In genomic region chrX:15723887-15724517, GRCh38 we compare ENCODE assay signal across 20 cellular contexts. TPM values are rescaled to one million over a fixed set of nuclear protein-coding genes. Genes with fewer than 3 reads are reported as not detected.
DNase-seq lines count a peak whose midpoint lies in the region; ATAC-seq, FAIRE-seq and TF ChIP-seq lines count a peak whose summit lies in the region.
"Had no signal": no experiment of that assay in that cellular context is flagged by ENCODE, and none has a peak within 500 bp of the region (broad histone marks: within the 10 kb centered on the region; RNA-seq: fewer than 3 reads in every experiment).

No MANE protein-coding gene starts in this region.

- intact Hi-C loops in activated CD4-positive, alpha-beta memory T cell treated with anti-CD3 and anti-CD28 coated beads for 36 hours (cut with micrococcal nuclease): no loop called here

- H3K4me3 Mint-ChIP-seq in activated CD4-positive, alpha-beta memory T cell treated with anti-CD3 and anti-CD28 coated beads for 36 hours: no peak overlapping the region
- no peak overlapping the region for H3K4me3 Mint-ChIP-seq in activated CD4-positive, alpha-beta memory T cell treated with anti-CD3 and anti-CD28 coated beads, Interleukin-2, amount 10 ng/mL, durations not matched to agents 7 days and 5 days
- H3K4me3 Mint-ChIP-seq: CD4-positive, alpha-beta memory T cell had no signal

- TF ChIP-seq EP300 in A549 (IDR thresholded peaks at IDR 0.05): no peak

- H3K27ac ChIP-seq in A549: no peak overlapping the region
- H3K27ac ChIP-seq in GM23248: no peak overlapping the region

- TF ChIP-seq POLR2A in A549 (IDR thresholded peaks at IDR 0.05; ENCODE audit: low read length): no peak

- WGBS in A549 (ENCODE audit: missing lambda C conversion rate): 82% methylated on average over 3 of the region's 3 CpGs
- WGBS in GM23248 (ENCODE audit: low coverage in 1 of 2, low lambda C conversion rate in 2 of 2, missing lambda C conversion rate in 2 of 2), 2 experiments: 64 to 69% methylated on average over 3 of the region's 3 CpGs

- H3K4me2 ChIP-seq in A549: no peak overlapping the region
- H3K4me2 ChIP-seq in GM23248 (ENCODE audit: unreplicated experiment): no peak overlapping the region

- peaks cover 3% of the 10 kb centered on the region for H3K4me1 Mint-ChIP-seq in activated CD4-positive, alpha-beta memory T cell treated with anti-CD3 and anti-CD28 coated beads for 36 hours (ENCODE audit: low read depth)
- H3K4me1 Mint-ChIP-seq in activated CD4-positive, alpha-beta memory T cell treated with anti-CD3 and anti-CD28 coated beads, Interleukin-2, amount 10 ng/mL, durations not matched to agents 7 days and 5 days: no peaks in the 10 kb centered on the region

- CTCF ChIA-PET in activated CD4-positive, alpha-beta memory T cell treated with anti-CD3 and anti-CD28 coated beads for 36 hours (lab: Charles Lee): no interaction called here
- CTCF ChIA-PET in activated CD4-positive, alpha-beta memory T cell treated with anti-CD3 and anti-CD28 coated beads, Interleukin-2, amount 10 ng/mL, durations not matched to agents 7 days and 5 days (lab: Charles Lee): no interaction called here
- CTCF ChIA-PET in A549 (lab: Yijun Ruan, JAX): interaction anchor here (1.0 to 1.4 kb wide), 2 partner anchors 16 to 36 kb away, joined by 3 to 4 read pairs; no protein-coding TSS in a partner anchor

- no peak for ATAC-seq in A549
- ATAC-seq: K562 had no signal

- no peaks in the 10 kb centered on the region for H3K36me3 Mint-ChIP-seq in activated CD4-positive, alpha-beta memory T cell treated with anti-CD3 and anti-CD28 coated beads for 36 hours
- no peaks in the 10 kb centered on the region for H3K36me3 Mint-ChIP-seq in activated CD4-positive, alpha-beta memory T cell treated with anti-CD3 and anti-CD28 coated beads, Interleukin-2, amount 10 ng/mL, durations not matched to agents 7 days and 5 days (ENCODE audit: low read depth)

- peak overlapping the region; percentile 46 for H3K27ac Mint-ChIP-seq in activated CD4-positive, alpha-beta memory T cell treated with anti-CD3 and anti-CD28 coated beads for 36 hours
- no peak overlapping the region for H3K27ac Mint-ChIP-seq in activated CD4-positive, alpha-beta memory T cell treated with anti-CD3 and anti-CD28 coated beads, Interleukin-2, amount 10 ng/mL, durations not matched to agents 7 days and 5 days
- H3K27ac Mint-ChIP-seq: CD4-positive, alpha-beta memory T cell had no signal

- no peaks in the 10 kb centered on the region for H3F3A ChIP-seq in GM23248 (ENCODE audit: insufficient read depth)

- H3K79me2 ChIP-seq in GM23248 (ENCODE audit: insufficient read depth): no peaks in the 10 kb centered on the region

- no peaks in the 10 kb centered on the region for H3K27me3 ChIP-seq in GM23248 (replicated peaks; ENCODE audit: insufficient read depth)
- H3K27me3 ChIP-seq in bronchial epithelial cell (ENCODE audit: control insufficient read depth, insufficient read depth, low read length): no peaks in the 10 kb centered on the region

- TF ChIP-seq RAD21 in A549 (conservative IDR thresholded peaks at IDR 0.05 in 1 of 2, IDR thresholded peaks at IDR 0.05 in 1 of 2): no peak

- no peaks in the 10 kb centered on the region for H3K27me3 Mint-ChIP-seq in activated CD4-positive, alpha-beta memory T cell treated with anti-CD3 and anti-CD28 coated beads for 36 hours
- no peaks in the 10 kb centered on the region for H3K27me3 Mint-ChIP-seq in activated CD4-positive, alpha-beta memory T cell treated with anti-CD3 and anti-CD28 coated beads, Interleukin-2, amount 10 ng/mL, durations not matched to agents 7 days and 5 days
- H3K27me3 Mint-ChIP-seq: CD4-positive, alpha-beta memory T cell had no signal

- H3K36me3 ChIP-seq in GM23248 (ENCODE audit: low read depth): no peaks in the 10 kb centered on the region
- no peaks in the 10 kb centered on the region for H3K36me3 ChIP-seq in bronchial epithelial cell (ENCODE audit: control insufficient read depth, insufficient read depth, low read length)

- TF ChIP-seq CTCF in A549 (IDR thresholded peaks at IDR 0.05) (no peak), bronchial epithelial cell (IDR thresholded peaks at IDR 0.05; ENCODE audit: insufficient read depth, low read length, severe bottlenecking) (no peak)

- H3K9me3 ChIP-seq in A549 (0 out of 3 replicates have a peak, but pooled peaks cover 4% of the 10 kb centered on the region), GM23248 (ENCODE audit: low read depth) (no peaks in the 10 kb centered on the region)

- no peaks in the 10 kb centered on the region for H4K20me1 ChIP-seq in GM23248 (ENCODE audit: insufficient read depth)

- no peaks in the 10 kb centered on the region for H3K9me2 ChIP-seq in GM23248 (ENCODE audit: insufficient read depth)

- H2AFZ ChIP-seq in GM23248: no peak overlapping the region

- DNase-seq in activated CD4-positive, alpha-beta memory T cell treated with anti-CD3 and anti-CD28 coated beads for 36 hours: no peak
- DNase-seq in activated CD4-positive, alpha-beta memory T cell treated with anti-CD3 and anti-CD28 coated beads, Interleukin-2, amount 10 ng/mL, durations not matched to agents 7 days and 5 days: no peak
- DNase-seq in A549 (ENCODE audit: low read depth in 1 of 2, low spot score in 1 of 2) (no peak), GM23248 (peak; percentile 12), bronchial epithelial cell (ENCODE audit: low read depth) (no peak), HCEC 1CT (no peak)
- DNase-seq in activated CD8-positive, alpha-beta memory T cell treated with anti-CD3 and anti-CD28 coated beads, Interleukin-2, amount 50 U/mL, for 48 hours: no peak
- DNase-seq: CD4-positive, alpha-beta memory T cell; DMS153; GDM1; NCI-H1105 treated with DMSO at 0.1 percent for 48 hours; NCI-H1694; NCI-H2081 treated with DMSO at 0.1 percent for 48 hours; NCI-H2227 treated with DMSO at 0.1 percent for 48 hours; NCI-H510A treated with DMSO at 0.1 percent for 48 hours; OCI-M1; RPMI8226; SHP77 treated with DMSO at 0.1 percent for 48 hours had no signal

- H3K4me1 ChIP-seq in A549 (peaks cover 9% of the 10 kb centered on the region), GM23248 (ENCODE audit: insufficient read depth) (peaks cover 6% of the 10 kb centered on the region; the same call in 1 of the 2 replicates)

- no peaks in the 10 kb centered on the region for H3K9me3 Mint-ChIP-seq in activated CD4-positive, alpha-beta memory T cell treated with anti-CD3 and anti-CD28 coated beads for 36 hours
- H3K9me3 Mint-ChIP-seq in activated CD4-positive, alpha-beta memory T cell treated with anti-CD3 and anti-CD28 coated beads, Interleukin-2, amount 10 ng/mL, durations not matched to agents 7 days and 5 days: no peaks in the 10 kb centered on the region
- H3K9me3 Mint-ChIP-seq: CD4-positive, alpha-beta memory T cell had no signal

- in situ Hi-C loops in GM23248 (cut with MboI): no loop called here

- H3K9ac ChIP-seq in GM23248: no peak overlapping the region

- FAIRE-seq in A549 (lab: Jason Lieb, UNC) (peak; percentile 86), bronchial epithelial cell (lab: Jason Lieb, UNC) (peak; percentile 81)
- FAIRE-seq: H1, K562 had no signal

- POLR2A ChIA-PET in activated CD4-positive, alpha-beta memory T cell treated with anti-CD3 and anti-CD28 coated beads for 36 hours (lab: Charles Lee): interaction anchor here (0.6 kb wide), 1 partner anchor 25 kb away, joined by 3 read pairs; no protein-coding TSS in a partner anchor
- POLR2A ChIA-PET in activated CD4-positive, alpha-beta memory T cell treated with anti-CD3 and anti-CD28 coated beads, Interleukin-2, amount 10 ng/mL, durations not matched to agents 7 days and 5 days (lab: Charles Lee): no interaction called here
- POLR2A ChIA-PET in A549 (lab: Yijun Ruan, JAX): no interaction called here

- H3K4me3 ChIP-seq in A549 (no peak overlapping the region), GM23248 (no peak overlapping the region), bronchial epithelial cell (ENCODE audit: low read depth, low read length) (no peak overlapping the region)
- H3K4me3 ChIP-seq: K562 had no signal

TF ChIP-seq in A549, 52 proteins besides CTCF, POLR2A, EP300 and RAD21 (continues in another document):
- TF ChIP-seq PBX3 (IDR thresholded peaks at IDR 0.05): no peak
- no peak for TF ChIP-seq HOXA7 (CRISPR knock-in tag; IDR thresholded peaks at IDR 0.05)

RNA-seq across cellular contexts. Expression of gene CA5B, which starts 14.1 kb away (rescaled TPM):
- 10 to 100 TPM; 13.1 to 15.5 TPM for total RNA-seq in activated CD4-positive, alpha-beta memory T cell treated with anti-CD3 and anti-CD28 coated beads for 36 hours
- total RNA-seq in activated CD4-positive, alpha-beta memory T cell treated with anti-CD3 and anti-CD28 coated beads, Interleukin-2, amount 10 ng/mL, durations not matched to agents 7 days and 5 days: 10 to 100 TPM; 26.1 to 31.7 TPM
- polyA plus RNA-seq in A549 (2011; rRNA removed) (11.3 and 12.5 TPM in 2 replicates), A549 (2017; fragmentation: RNase III; extraction: RNeasy Plus Mini Kit Qiagen cat#74134 plus additional on column Dnase treatment) (2.7 to 5.8 TPM (median 5.2 TPM) in 3 replicates), GM23248 (2016; fragmentation: Nextera tagmentation; extraction: Ambion mirVana) (3.0 and 6.4 TPM in 2 replicates)
- 1.4 and 1.9 TPM in 2 replicates for polyA plus RNA-seq in A549 (2012; cell fraction: cytosol; rRNA removed)
- 1.5 and 2.1 TPM in 2 replicates for polyA plus RNA-seq in A549 (2012; cell fraction: nucleus; rRNA removed)
- 16.3 and 16.5 TPM in 2 replicates for polyA minus RNA-seq in A549 (2011; rRNA and poly(A)+ RNA removed)
- total RNA-seq in GM23248 (2014; rRNA removed; shearing (Covaris generic)): 7.8 and 8.2 TPM in 2 replicates
- 6.1 and 7.6 TPM in 2 replicates for total RNA-seq in bronchial epithelial cell

RNA-seq across cellular contexts. Expression of gene CLTRN, which starts 59.4 kb away (rescaled TPM):
- total RNA-seq in activated CD4-positive, alpha-beta memory T cell treated with anti-CD3 and anti-CD28 coated beads for 36 hours: under 1 TPM; 0.41 to 0.69 TPM
- total RNA-seq in activated CD4-positive, alpha-beta memory T cell treated with anti-CD3 and anti-CD28 coated beads, Interleukin-2, amount 10 ng/mL, durations not matched to agents 7 days and 5 days: under 1 TPM in 1 of 2 experiments, not detected in 1; 0.18 TPM
- polyA plus RNA-seq in A549 (2011; rRNA removed) (2.5 and 2.6 TPM in 2 replicates), A549 (2017; fragmentation: RNase III; extraction: RNeasy Plus Mini Kit Qiagen cat#74134 plus additional on column Dnase treatment) (0.46 to 0.84 TPM (median 0.76 TPM) in 3 replicates), GM23248 (2016; fragmentation: Nextera tagmentation; extraction: Ambion mirVana) (0.18 and 0.23 TPM in 2 replicates)
- 0.52 and 0.57 TPM in 2 replicates for polyA plus RNA-seq in A549 (2012; cell fraction: cytosol; rRNA removed)
- polyA plus RNA-seq in A549 (2012; cell fraction: nucleus; rRNA removed): 0.32 and 0.38 TPM in 2 replicates
- polyA minus RNA-seq in A549 (2011; rRNA and poly(A)+ RNA removed): 0.21 TPM in 1 of 2 replicates, not detected in the other
- total RNA-seq in GM23248 (2014; rRNA removed; shearing (Covaris generic)): 0.13 and 0.43 TPM in 2 replicates
- total RNA-seq in bronchial epithelial cell: 0.53 and 1.2 TPM in 2 replicates
